Comparison of ENCODE assay signal across 1 cellular context in genomic region chr19:15623711-15624318, GRCh38.
TF ChIP-seq lines count a peak whose summit lies in the region.

No MANE protein-coding gene starts in this region.

TF ChIP-seq in GM23338, 12 proteins besides CTCF, POLR2A, EP300 and RAD21:
- no peak for TF ChIP-seq NANOG (IDR thresholded peaks at IDR 0.05; ENCODE audit: borderline replicate concordance)
- TF ChIP-seq, protein P1, sequence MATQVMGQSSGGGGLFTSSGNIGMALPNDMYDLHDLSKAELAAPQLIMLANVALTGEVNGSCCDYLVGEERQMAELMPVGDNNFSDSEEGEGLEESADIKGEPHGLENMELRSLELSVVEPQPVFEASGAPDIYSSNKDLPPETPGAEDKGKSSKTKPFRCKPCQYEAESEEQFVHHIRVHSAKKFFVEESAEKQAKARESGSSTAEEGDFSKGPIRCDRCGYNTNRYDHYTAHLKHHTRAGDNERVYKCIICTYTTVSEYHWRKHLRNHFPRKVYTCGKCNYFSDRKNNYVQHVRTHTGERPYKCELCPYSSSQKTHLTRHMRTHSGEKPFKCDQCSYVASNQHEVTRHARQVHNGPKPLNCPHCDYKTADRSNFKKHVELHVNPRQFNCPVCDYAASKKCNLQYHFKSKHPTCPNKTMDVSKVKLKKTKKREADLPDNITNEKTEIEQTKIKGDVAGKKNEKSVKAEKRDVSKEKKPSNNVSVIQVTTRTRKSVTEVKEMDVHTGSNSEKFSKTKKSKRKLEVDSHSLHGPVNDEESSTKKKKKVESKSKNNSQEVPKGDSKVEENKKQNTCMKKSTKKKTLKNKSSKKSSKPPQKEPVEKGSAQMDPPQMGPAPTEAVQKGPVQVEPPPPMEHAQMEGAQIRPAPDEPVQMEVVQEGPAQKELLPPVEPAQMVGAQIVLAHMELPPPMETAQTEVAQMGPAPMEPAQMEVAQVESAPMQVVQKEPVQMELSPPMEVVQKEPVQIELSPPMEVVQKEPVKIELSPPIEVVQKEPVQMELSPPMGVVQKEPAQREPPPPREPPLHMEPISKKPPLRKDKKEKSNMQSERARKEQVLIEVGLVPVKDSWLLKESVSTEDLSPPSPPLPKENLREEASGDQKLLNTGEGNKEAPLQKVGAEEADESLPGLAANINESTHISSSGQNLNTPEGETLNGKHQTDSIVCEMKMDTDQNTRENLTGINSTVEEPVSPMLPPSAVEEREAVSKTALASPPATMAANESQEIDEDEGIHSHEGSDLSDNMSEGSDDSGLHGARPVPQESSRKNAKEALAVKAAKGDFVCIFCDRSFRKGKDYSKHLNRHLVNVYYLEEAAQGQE (IDR thresholded peaks at IDR 0.05; ENCODE audit: unreplicated experiment): peak; percentile 62
- no peak for TF ChIP-seq EZH2phosphoT487 (IDR thresholded peaks at IDR 0.05; ENCODE audit: unreplicated experiment)
